8 cellular contexts compared by ENCODE assay signal in the genomic region with DNA sequence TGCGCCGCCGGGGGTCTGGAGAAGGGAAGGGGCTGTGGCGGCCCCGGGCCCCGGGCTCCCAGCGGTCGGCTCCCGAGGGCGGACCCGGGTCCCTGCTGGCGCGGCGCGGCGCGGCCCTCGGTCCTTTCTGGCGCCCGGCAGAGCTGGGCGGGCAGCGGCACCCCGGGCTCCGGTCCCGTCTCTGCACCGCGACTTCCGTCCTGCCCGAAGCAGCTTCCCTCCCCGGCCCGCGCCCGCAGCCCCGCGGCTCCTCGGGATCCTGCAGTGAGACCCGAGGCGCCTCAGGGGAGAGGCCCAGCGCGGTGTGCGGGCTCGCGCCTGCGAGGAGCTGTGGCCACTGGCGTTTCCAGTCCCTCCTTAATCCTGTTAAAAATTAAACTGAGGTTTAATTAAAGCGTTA. TPM values are rescaled to one million over a fixed set of nuclear protein-coding genes. Genes with fewer than 3 reads are reported as not detected.
A peak's percentile ranks its signal among the peaks of the same experiment; 100 is the strongest.
DNase-seq lines count a peak whose midpoint lies in the region; ATAC-seq, FAIRE-seq and TF ChIP-seq lines count a peak whose summit lies in the region.
"Not testable (repeated sequence)": the region's sequence is repeated elsewhere in the genome, so short reads cannot be mapped to it uniquely, and the experiment has no call there.

No MANE protein-coding gene starts in this region.

- H3K9me3 Mint-ChIP-seq in natural killer cell, result not testable (repeated sequence)

- H3K27me3 ChIP-seq in RWPE2 (ENCODE audit: insufficient read depth, poor library complexity, severe bottlenecking), result not testable (repeated sequence)

- H3K36me3 Mint-ChIP-seq in natural killer cell, result not testable (repeated sequence)

- intact Hi-C loops in natural killer cell (cut with micrococcal nuclease), result not testable (repeated sequence)

- TF ChIP-seq POLR2A in GM12891 (IDR thresholded peaks at IDR 0.05; ENCODE audit: low read depth, low read length), result not testable (repeated sequence)

- not testable (repeated sequence) for H3K27me3 Mint-ChIP-seq in natural killer cell (ENCODE audit: low read depth in 2 of 2)

- not testable (repeated sequence) for TF ChIP-seq CTCF in RWPE2 (IDR thresholded peaks at IDR 0.05; ENCODE audit: poor library complexity, severe bottlenecking); natural killer cell (IDR thresholded peaks at IDR 0.05)

- H3K36me3 ChIP-seq in RWPE2 (ENCODE audit: low read depth), result not testable (repeated sequence)

- H3K9me3 ChIP-seq in RWPE2 (ENCODE audit: severe bottlenecking), result not testable (repeated sequence)

- not testable (repeated sequence) for H3K4me3 Mint-ChIP-seq in natural killer cell

- not testable (repeated sequence) for H3K4me3 ChIP-seq in RWPE2 (ENCODE audit: severe bottlenecking)

- H3K27ac ChIP-seq in RWPE2 (ENCODE audit: poor library complexity, severe bottlenecking), result not testable (repeated sequence)

- ATAC-seq in GM19035 (IDR thresholded peaks at IDR 0.05; ENCODE audit: unreplicated experiment), result peak; percentile 60
- ATAC-seq in GM21526 (IDR thresholded peaks at IDR 0.05; ENCODE audit: low FRiP score, unreplicated experiment), result peak; percentile 59
- ATAC-seq in HG02852 (IDR thresholded peaks at IDR 0.05; ENCODE audit: unreplicated experiment), result peak; percentile 64
- peak; percentile 65 for ATAC-seq in HG03175 (IDR thresholded peaks at IDR 0.05; ENCODE audit: unreplicated experiment)
- peak; percentile 70 for ATAC-seq in RWPE2 (ENCODE audit: low read depth)
- peak; percentile 78 for ATAC-seq in esophagus mucosa
- peak; percentile 52 to 70 (median 58) for ATAC-seq in natural killer cell

- peak; percentile 51 for FAIRE-seq in GM12891 (lab: Jason Lieb, UNC)

- not testable (repeated sequence) for DNase-seq in GM12891 (ENCODE audit: insufficient read length, low spot score); RWPE2 (ENCODE audit: low spot score); natural killer cell

- not testable (repeated sequence) for H3K27ac Mint-ChIP-seq in natural killer cell

- not testable (repeated sequence) for H3K4me1 ChIP-seq in RWPE2 (ENCODE audit: insufficient read depth, poor library complexity, severe bottlenecking)

- H3K4me1 Mint-ChIP-seq in natural killer cell, result not testable (repeated sequence)

RNA-seq across cellular contexts. Expression of gene ZNF669, which starts 22.4 kb away (rescaled TPM):
- 4.3 TPM for polyA plus RNA-seq in GM12891 (2012; ENCODE audit: low read depth, missing spikeins)
- 2.6 TPM for total RNA-seq in esophagus mucosa
- 10 to 100 TPM; 16.2 to 18.3 (median 17.0) TPM for total RNA-seq in natural killer cell

RNA-seq across cellular contexts. Expression of gene ZNF124, which starts 45.2 kb away (rescaled TPM):
- 3.4 TPM for polyA plus RNA-seq in GM12891 (2012; ENCODE audit: low read depth, missing spikeins)
- total RNA-seq in esophagus mucosa (7.5 TPM), natural killer cell (10 to 100 TPM; 22.0 to 50.6 (median 31.2) TPM)

RNA-seq across cellular contexts. Expression of gene ZNF670, which starts 48.0 kb away (rescaled TPM):
- 1.7 TPM for polyA plus RNA-seq in GM12891 (2012; ENCODE audit: low read depth, missing spikeins)
- total RNA-seq in esophagus mucosa, result 1.4 TPM
- under 1 TPM; 0.35 to 0.95 (median 0.45) TPM for total RNA-seq in natural killer cell
